ENCODE assay signal across 2 cellular contexts in genomic region chr19:5365905-5366304, GRCh38.
TF ChIP-seq lines count a peak whose summit lies in the region.

No MANE protein-coding gene starts in this region.

TF ChIP-seq in HepG2, 621 proteins besides CTCF, POLR2A, EP300 and RAD21:
- TF ChIP-seq MBNL3 (CRISPR knock-in tag; conservative IDR thresholded peaks at IDR 0.05) (no peak), ZNF629 (CRISPR knock-in tag; conservative IDR thresholded peaks at IDR 0.05) (peak; percentile 55; the same call in 1 of the 2 replicates)
TF ChIP-seq in HepG2: peak in this region for 1.

TF ChIP-seq in K562, 482 proteins besides CTCF, POLR2A, EP300 and RAD21:
- TF ChIP-seq BCOR (IDR thresholded peaks at IDR 0.05) (peak; percentile 48; the same call in 1 of the 2 replicates), MXD1 (CRISPR knock-in tag; IDR thresholded peaks at IDR 0.05; ENCODE audit: borderline replicate concordance, poor library complexity, severe bottlenecking) (no peak), RBM25 (IDR thresholded peaks at IDR 0.05; ENCODE audit: low read depth, low read length, severe bottlenecking) (peak; percentile 63)
